ENCODE assay signal across 15 cellular contexts in the genomic region with DNA sequence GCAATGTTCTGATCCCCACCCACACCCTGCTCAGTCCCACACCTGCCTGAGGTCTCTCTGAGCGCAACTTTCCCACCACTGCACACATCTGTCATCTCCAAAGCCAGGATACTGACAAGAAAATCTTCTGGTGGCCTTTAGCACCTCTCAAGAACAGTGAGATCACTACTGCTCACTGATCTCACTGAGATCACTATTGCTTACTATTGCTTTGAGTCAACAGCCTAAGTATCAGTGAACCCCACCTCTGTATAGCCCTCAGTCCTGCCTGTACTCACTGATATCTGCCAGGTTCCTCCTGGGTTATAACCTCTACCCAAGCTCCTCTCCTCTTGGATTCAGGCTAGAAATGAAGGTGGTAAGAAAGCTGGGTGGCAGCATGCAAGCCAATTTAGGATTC. TPM values are rescaled to one million over a fixed set of nuclear protein-coding genes. Genes with fewer than 3 reads are reported as not detected.
DNase-seq lines count a peak whose midpoint lies in the region; ATAC-seq and TF ChIP-seq lines count a peak whose summit lies in the region.
"Had no signal": no experiment of that assay in that cellular context is flagged by ENCODE, and none has a peak within 500 bp of the region (broad histone marks: within the 10 kb centered on the region; RNA-seq: fewer than 3 reads in every experiment).

No MANE protein-coding gene starts in this region.

- no peaks in the 10 kb centered on the region for H3K9me3 Mint-ChIP-seq in activated T-helper 1 cell treated with anti-CD3 and anti-CD28 coated beads, Interleukin-12 subunit alpha, Interleukin-12 subunit beta, Interleukin-2, Interleukin-4 antibody, amounts not matched to agents 30 ng/mL and 10 ng/mL and 1 ng/mL, durations not matched to agents 14 hours and 24 hours and 36 hours

- no peaks in the 10 kb centered on the region for H3K36me3 ChIP-seq in endocrine pancreas (ENCODE audit: control insufficient read depth, insufficient read depth, low read length)
- H3K36me3 ChIP-seq: gastroesophageal sphincter had no signal

- H3K9me3 ChIP-seq in endocrine pancreas (ENCODE audit: control insufficient read depth, low read length): no peaks in the 10 kb centered on the region
- H3K9me3 ChIP-seq: gastroesophageal sphincter had no signal

- H3K4me3 Mint-ChIP-seq in activated T-helper 1 cell treated with anti-CD3 and anti-CD28 coated beads, Interleukin-12 subunit alpha, Interleukin-12 subunit beta, Interleukin-2, Interleukin-4 antibody, amounts not matched to agents 30 ng/mL and 10 ng/mL and 1 ng/mL, durations not matched to agents 14 hours and 24 hours and 36 hours: no peak overlapping the region

- peaks cover 14% of the 10 kb centered on the region for H3K4me1 Mint-ChIP-seq in activated T-helper 1 cell treated with anti-CD3 and anti-CD28 coated beads, Interleukin-12 subunit alpha, Interleukin-12 subunit beta, Interleukin-2, Interleukin-4 antibody, amounts not matched to agents 30 ng/mL and 10 ng/mL and 1 ng/mL, durations not matched to agents 14 hours and 24 hours and 36 hours (ENCODE audit: low read depth)

- no peaks in the 10 kb centered on the region for H3K27me3 ChIP-seq in endocrine pancreas (ENCODE audit: control insufficient read depth, insufficient read depth, low read length)
- H3K27me3 ChIP-seq: gastroesophageal sphincter had no signal

- ATAC-seq in GM18517 (IDR thresholded peaks at IDR 0.05; ENCODE audit: unreplicated experiment) (peak; percentile 57), HG02678 (IDR thresholded peaks at IDR 0.05; ENCODE audit: unreplicated experiment) (peak; percentile 48)
- ATAC-seq: gastroesophageal sphincter, sciatic nerve had no signal

- intact Hi-C loops in activated T-helper 1 cell treated with anti-CD3 and anti-CD28 coated beads, Interleukin-12 subunit alpha, Interleukin-12 subunit beta, Interleukin-2, Interleukin-4 antibody, amounts not matched to agents 30 ng/mL and 10 ng/mL and 1 ng/mL, durations not matched to agents 14 hours and 24 hours and 36 hours (cut with micrococcal nuclease): no loop called here
- intact Hi-C loops in posterior cingulate gyrus (cut with DNase I): loop anchor here (10.0 kb wide), 1 partner anchor 59 kb away; no protein-coding TSS in a partner anchor

- H3K27ac Mint-ChIP-seq in activated T-helper 1 cell treated with anti-CD3 and anti-CD28 coated beads, Interleukin-12 subunit alpha, Interleukin-12 subunit beta, Interleukin-2, Interleukin-4 antibody, amounts not matched to agents 30 ng/mL and 10 ng/mL and 1 ng/mL, durations not matched to agents 14 hours and 24 hours and 36 hours: no peak overlapping the region

- no peak for DNase-seq in activated T-helper 1 cell treated with anti-CD3 and anti-CD28 coated beads, Interleukin-12 subunit alpha, Interleukin-12 subunit beta, Interleukin-2, Interleukin-4 antibody, amounts not matched to agents 30 ng/mL and 10 ng/mL and 1 ng/mL, durations not matched to agents 14 hours and 24 hours and 36 hours (ENCODE audit: low spot score)
- no peak for DNase-seq in posterior cingulate gyrus
- no peak for DNase-seq in anterior cingulate cortex (lab: John Stamatoyannopoulos, UW)
- no peak for DNase-seq in NCI-H526 (lab: John Stamatoyannopoulos, UW)
- DNase-seq: activated CD4-positive, CD25-positive, alpha-beta regulatory T cell; Karpas-422; NCI-H1694; NCI-H524 treated with DMSO at 0.1 percent for 48 hours; stimulated activated CD4-positive, alpha-beta T cell treated with anti-CD3 and anti-CD28 coated beads, Interleukin-4, amount 100 ng/mL, for 24 hours had no signal

- peaks cover 29% of the 10 kb centered on the region for H3K4me1 ChIP-seq in endocrine pancreas (ENCODE audit: control insufficient read depth, insufficient read depth, low read length)

- H3K36me3 Mint-ChIP-seq in activated T-helper 1 cell treated with anti-CD3 and anti-CD28 coated beads, Interleukin-12 subunit alpha, Interleukin-12 subunit beta, Interleukin-2, Interleukin-4 antibody, amounts not matched to agents 30 ng/mL and 10 ng/mL and 1 ng/mL, durations not matched to agents 14 hours and 24 hours and 36 hours (ENCODE audit: low read depth): peaks cover 2% of the 10 kb centered on the region

- no peak for TF ChIP-seq CTCF in 22Rv1 (IDR thresholded peaks at IDR 0.05)

- peak overlapping the region; percentile 30 for H3K9ac ChIP-seq in endocrine pancreas (ENCODE audit: control insufficient read depth, insufficient read depth, low read length)

- peaks cover 36% of the 10 kb centered on the region for H3K27me3 Mint-ChIP-seq in activated T-helper 1 cell treated with anti-CD3 and anti-CD28 coated beads, Interleukin-12 subunit alpha, Interleukin-12 subunit beta, Interleukin-2, Interleukin-4 antibody, amounts not matched to agents 30 ng/mL and 10 ng/mL and 1 ng/mL, durations not matched to agents 14 hours and 24 hours and 36 hours (ENCODE audit: insufficient read depth)

- H3K4me3 ChIP-seq in endocrine pancreas (ENCODE audit: control insufficient read depth, insufficient read depth, low read length): peak overlapping the region; percentile 4
- H3K4me3 ChIP-seq: gastroesophageal sphincter had no signal

- H3K27ac ChIP-seq in 22Rv1: 0 out of 2 replicates have a peak overlapping the region, but pooled peaks have one; percentile 3
- H3K27ac ChIP-seq: gastroesophageal sphincter had no signal

RNA-seq across cellular contexts. Expression of a gene that starts 6.3 kb away (rescaled TPM):
- 3.5 and 4.2 TPM in 2 replicates for total RNA-seq in activated T-helper 1 cell treated with anti-CD3 and anti-CD28 coated beads, Interleukin-12 subunit alpha, Interleukin-12 subunit beta, Interleukin-2, Interleukin-4 antibody, amounts not matched to agents 30 ng/mL and 10 ng/mL and 1 ng/mL, durations not matched to agents 14 hours and 24 hours and 36 hours
